19 cellular contexts compared by ENCODE assay signal in genomic region chr12:39011161-39011560, GRCh38.
DNase-seq lines count a peak whose midpoint lies in the region; ATAC-seq and TF ChIP-seq lines count a peak whose summit lies in the region.
"Had no signal": no experiment of that assay in that cellular context is flagged by ENCODE, and none has a peak within 500 bp of the region (broad histone marks: within the 10 kb centered on the region; RNA-seq: fewer than 3 reads in every experiment).

No MANE protein-coding gene starts in this region.

- no peak for TF ChIP-seq CTCF in smooth muscle cell (IDR thresholded peaks at IDR 0.05; ENCODE audit: borderline replicate concordance, insufficient read depth, poor library complexity, severe bottlenecking)

- no peaks in the 10 kb centered on the region for H3K36me3 ChIP-seq in smooth muscle cell (ENCODE audit: low read depth)
- H3K36me3 ChIP-seq: BLaER1 treated with 17β-estradiol and CSF1 and Interleukin-3, amounts not matched to agents 10 nM and 100 nM had no signal

- 58% methylated on average over 2 of the region's 2 CpGs for WGBS in smooth muscle cell (ENCODE audit: low lambda C conversion rate)

- H3K4me1 ChIP-seq in smooth muscle cell (ENCODE audit: low read depth): no peaks in the 10 kb centered on the region
- H3K4me1 ChIP-seq: A549; BLaER1 treated with 17β-estradiol and CSF1 and Interleukin-3, amounts not matched to agents 10 nM and 100 nM; Caco-2 had no signal

- H3F3A ChIP-seq in smooth muscle cell (ENCODE audit: low read depth): no peaks in the 10 kb centered on the region

- no peaks in the 10 kb centered on the region for H3K9me3 ChIP-seq in smooth muscle cell (replicated peaks; ENCODE audit: low read depth)
- H3K9me3 ChIP-seq: A549; BLaER1 treated with 17β-estradiol and CSF1 and Interleukin-3, amounts not matched to agents 10 nM and 100 nM; Caco-2 had no signal

- H3K79me2 ChIP-seq in smooth muscle cell (ENCODE audit: low read depth): no peaks in the 10 kb centered on the region

- no peak overlapping the region for H3K4me2 ChIP-seq in smooth muscle cell
- H3K4me2 ChIP-seq: A549; BLaER1 treated with 17β-estradiol and CSF1 and Interleukin-3, amounts not matched to agents 10 nM and 100 nM had no signal

- peak overlapping the region; percentile 82 for H2AFZ ChIP-seq in smooth muscle cell (ENCODE audit: low read depth)

- H3K4me3 ChIP-seq in smooth muscle cell: no peak overlapping the region
- H3K4me3 ChIP-seq: A549; BLaER1 treated with 17β-estradiol and CSF1 and Interleukin-3, amounts not matched to agents 10 nM and 100 nM had no signal

- no peaks in the 10 kb centered on the region for H3K27me3 ChIP-seq in smooth muscle cell (ENCODE audit: low read depth)
- H3K27me3 ChIP-seq: BLaER1 treated with 17β-estradiol and CSF1 and Interleukin-3, amounts not matched to agents 10 nM and 100 nM had no signal

- peak; percentile 33 for DNase-seq in DMS53 (lab: John Stamatoyannopoulos, UW)
- DNase-seq in DMS53 treated with DMSO at 0.1 percent for 48 hours (lab: John Stamatoyannopoulos, UW; ENCODE audit: unreplicated experiment): no peak
- DNase-seq in glomerular visceral epithelial cell (ENCODE audit: extremely low spot score): peak; percentile 36
- DNase-seq in kidney tubule cell (ENCODE audit: low spot score): peak; percentile 92
- no peak for DNase-seq in smooth muscle cell (lab: John Stamatoyannopoulos, UW; ENCODE audit: unreplicated experiment)
- no peak for DNase-seq in NCI-H82 treated with DMSO at 0.1 percent for 48 hours (lab: John Stamatoyannopoulos, UW; ENCODE audit: unreplicated experiment)
- DNase-seq in NCI-H748 (lab: John Stamatoyannopoulos, UW; ENCODE audit: unreplicated experiment): no peak
- DNase-seq: AML-193; Caco-2; Calu3; CD4-positive, alpha-beta T cell; CD8-positive, alpha-beta T cell; DMS79 treated with DMSO at 0.1 percent for 48 hours; GF-D8 had no signal

- no peak overlapping the region for H3K27ac ChIP-seq in smooth muscle cell (ENCODE audit: low read depth)
- H3K27ac ChIP-seq: 22Rv1; A549; BLaER1 treated with 17β-estradiol and CSF1 and Interleukin-3, amounts not matched to agents 10 nM and 100 nM; C4-2B had no signal

- H3K9ac ChIP-seq in smooth muscle cell (ENCODE audit: low read depth): no peak overlapping the region
- H3K9ac ChIP-seq: BLaER1 treated with 17β-estradiol and CSF1 and Interleukin-3, amounts not matched to agents 10 nM and 100 nM had no signal

- no peaks in the 10 kb centered on the region for H4K20me1 ChIP-seq in smooth muscle cell (ENCODE audit: low read depth)
- H4K20me1 ChIP-seq: BLaER1 treated with 17β-estradiol and CSF1 and Interleukin-3, amounts not matched to agents 10 nM and 100 nM had no signal

- no peak for ATAC-seq in GM21737 (IDR thresholded peaks at IDR 0.05; ENCODE audit: unreplicated experiment)
- ATAC-seq: A549; CD8-positive, alpha-beta T cell had no signal

Comparison
In these comparisons a context has a peak if more than half of its experiments do, and no peak if none do; other contexts are left out.
1. DNase-seq: peak in DMS53 (single experiment), glomerular visceral epithelial cell (single experiment) and kidney tubule cell (single experiment); none in DMS53 treated with DMSO at 0.1 percent for 48 hours (single experiment), smooth muscle cell (single experiment), NCI-H82 treated with DMSO at 0.1 percent for 48 hours (single experiment) and NCI-H748 (single experiment).